In the genomic region with DNA sequence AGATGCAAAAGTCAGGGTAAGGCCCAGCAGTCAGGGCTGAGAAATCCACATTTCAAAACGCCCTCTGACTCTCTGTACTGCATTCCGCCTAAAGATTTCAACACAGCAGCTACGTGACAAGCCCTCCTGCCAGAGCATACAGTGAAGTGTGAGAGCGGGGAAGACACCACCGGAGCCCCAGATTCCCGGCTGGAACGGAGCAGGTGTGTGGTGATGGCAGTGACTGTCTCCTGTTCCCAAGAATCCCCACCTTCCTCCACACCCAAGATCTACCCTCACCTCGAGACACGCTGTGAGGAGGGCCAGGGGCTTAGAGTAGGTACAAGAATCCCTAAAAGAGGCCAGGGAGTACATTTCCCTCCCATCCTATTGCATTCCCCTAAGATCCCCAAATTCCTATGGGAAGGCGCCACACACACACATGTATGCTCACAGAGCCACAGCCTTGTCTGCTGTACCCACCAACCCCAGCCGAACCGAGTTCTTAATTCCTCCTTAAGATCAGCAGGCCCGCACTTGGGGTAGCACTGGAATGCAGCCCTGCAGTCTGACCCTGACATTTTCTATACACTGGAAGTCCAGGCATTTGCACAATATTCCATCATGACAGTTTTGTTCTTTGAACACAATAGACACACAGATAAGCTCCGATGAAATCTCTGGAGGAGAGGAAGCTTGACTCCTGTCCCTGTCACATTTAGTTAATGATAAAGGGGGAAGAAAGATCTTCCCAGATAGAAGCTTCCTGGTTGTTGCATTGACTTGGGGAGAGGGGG, we compare ENCODE assay signal across 13 cellular contexts.
A peak's percentile ranks its signal among the peaks of the same experiment; 100 is the strongest.
DNase-seq lines count a peak whose midpoint lies in the region; ATAC-seq lines count a peak whose summit lies in the region.
"Had no signal": no experiment of that assay in that cellular context is flagged by ENCODE, and none has a peak within 500 bp of the region (broad histone marks: within the 10 kb centered on the region; RNA-seq: fewer than 3 reads in every experiment).

No MANE protein-coding gene starts in this region.

- H3K4me1 Mint-ChIP-seq in activated CD8-positive, alpha-beta T cell treated with anti-CD3 and anti-CD28 coated beads, Interleukin-2, amount 10 ng/mL, durations not matched to agents 7 days and 5 days (ENCODE audit: low read depth) = peaks cover 51% of the 10 kb centered on the region

- 36% methylated on average over 14 of the region's 14 CpGs for WGBS in right cardiac atrium

- peak overlapping the region; percentile 34 for H3K4me3 Mint-ChIP-seq in activated CD8-positive, alpha-beta T cell treated with anti-CD3 and anti-CD28 coated beads, Interleukin-2, amount 10 ng/mL, durations not matched to agents 7 days and 5 days
- H3K4me3 Mint-ChIP-seq: T-helper 1 cell treated with Interleukin-12 subunit alpha and Interleukin-12 subunit beta and Interleukin-4 antibody, amounts not matched to agents 30 μg/mL and 1 μg/mL, for 36 hours had no signal

- H3K9me3 Mint-ChIP-seq in activated CD8-positive, alpha-beta T cell treated with anti-CD3 and anti-CD28 coated beads, Interleukin-2, amount 10 ng/mL, durations not matched to agents 7 days and 5 days (ENCODE audit: insufficient read depth) = peaks cover 7% of the 10 kb centered on the region

- intact Hi-C loops in right cardiac atrium (cut with DNase I) = loop anchor here in 2 of 4 donors (10.0 kb wide), 1 partner anchor 101 kb away; the partner anchor contains the start of gene FOXO1 (in 2 of the 2)

- H3K9ac ChIP-seq in skeletal muscle satellite cell (ENCODE audit: low read depth, low read length) = no peak overlapping the region

- H3K27me3 Mint-ChIP-seq in activated CD8-positive, alpha-beta T cell treated with anti-CD3 and anti-CD28 coated beads, Interleukin-2, amount 10 ng/mL, durations not matched to agents 7 days and 5 days (ENCODE audit: low read depth) = no peaks in the 10 kb centered on the region

- peak overlapping the region; percentile 37 for H3K27ac ChIP-seq in right cardiac atrium (ENCODE audit: low read length)

- peaks cover 25% of the 10 kb centered on the region for H3K36me3 Mint-ChIP-seq in activated CD8-positive, alpha-beta T cell treated with anti-CD3 and anti-CD28 coated beads, Interleukin-2, amount 10 ng/mL, durations not matched to agents 7 days and 5 days (ENCODE audit: low read depth)

- POLR2A ChIA-PET in activated CD8-positive, alpha-beta T cell treated with anti-CD3 and anti-CD28 coated beads, Interleukin-2, amount 10 ng/mL, durations not matched to agents 7 days and 5 days (lab: Charles Lee) = interaction anchor here (0.8 kb wide), 1 partner anchor 102 kb away, joined by 3 read pairs; no protein-coding TSS in a partner anchor

- CTCF ChIA-PET in activated CD8-positive, alpha-beta T cell treated with anti-CD3 and anti-CD28 coated beads, Interleukin-2, amount 10 ng/mL, durations not matched to agents 7 days and 5 days (lab: Charles Lee) = interaction anchor here (1.1 kb wide), 1 partner anchor 620 kb away, joined by 3 read pairs; no protein-coding TSS in a partner anchor

- peaks cover 33% of the 10 kb centered on the region for H3K4me1 ChIP-seq in right cardiac atrium (ENCODE audit: control insufficient read depth, insufficient read depth, low read length)
- H3K4me1 ChIP-seq in skeletal muscle satellite cell (ENCODE audit: control insufficient read depth, insufficient read depth, low read length) = peaks cover 26% of the 10 kb centered on the region

- DNase-seq in SIG-M5 treated with dmso at 0.1 percent for 504 hours (lab: John Stamatoyannopoulos, UW; ENCODE audit: unreplicated experiment) = peak; percentile 40
- DNase-seq in SIG-M5 (lab: John Stamatoyannopoulos, UW) = no peak
- DNase-seq in activated CD8-positive, alpha-beta T cell treated with anti-CD3 and anti-CD28 coated beads, Interleukin-2, amount 10 ng/mL, durations not matched to agents 7 days and 5 days = no peak
- peak in 2 of 3 donors; percentile 63 to 67 for DNase-seq in right cardiac atrium
- DNase-seq in T-helper 1 cell = no peak
- DNase-seq: activated gamma-delta T cell, left colon, NCI-H226, transverse colon had no signal

- peaks cover 9% of the 10 kb centered on the region for H3K36me3 ChIP-seq in skeletal muscle satellite cell (ENCODE audit: insufficient read depth, low read length)
- H3K36me3 ChIP-seq: transverse colon had no signal

- H3K4me3 ChIP-seq in right cardiac atrium (ENCODE audit: low read length) = no peak overlapping the region
- H3K4me3 ChIP-seq in skeletal muscle satellite cell (ENCODE audit: low read length) = no peak overlapping the region
- H3K4me3 ChIP-seq: transverse colon had no signal

- no peaks in the 10 kb centered on the region for H3K27me3 ChIP-seq in right cardiac atrium (ENCODE audit: control insufficient read depth, insufficient read depth)
- no peaks in the 10 kb centered on the region for H3K27me3 ChIP-seq in skeletal muscle satellite cell (ENCODE audit: control insufficient read depth, insufficient read depth, low read length)
- H3K27me3 ChIP-seq: transverse colon had no signal

- H3K27ac Mint-ChIP-seq in activated CD8-positive, alpha-beta T cell treated with anti-CD3 and anti-CD28 coated beads, Interleukin-2, amount 10 ng/mL, durations not matched to agents 7 days and 5 days = peak overlapping the region; percentile 42

- H3K4me2 ChIP-seq in skeletal muscle satellite cell (ENCODE audit: low read length) = peak overlapping the region; percentile 22

- H3K9me3 ChIP-seq in right cardiac atrium (ENCODE audit: control insufficient read depth, low read length) (no peaks in the 10 kb centered on the region), skeletal muscle satellite cell (replicated peaks; ENCODE audit: low read length) (no peaks in the 10 kb centered on the region)
- H3K9me3 ChIP-seq: transverse colon had no signal

- ATAC-seq in activated CD8-positive, alpha-beta T cell treated with anti-CD3 and anti-CD28 coated beads, Interleukin-2, amount 10 ng/mL, durations not matched to agents 7 days and 5 days = no peak
- ATAC-seq in right cardiac atrium (peak; percentile 63 to 70), GM19351 (IDR thresholded peaks at IDR 0.05; ENCODE audit: unreplicated experiment) (no peak), HG03354 (IDR thresholded peaks at IDR 0.05; ENCODE audit: poor library complexity, severe bottlenecking, unreplicated experiment) (no peak)
- ATAC-seq: left colon had no signal

Comparison
In these comparisons a context has a peak if more than half of its experiments do, and no peak if none do; other contexts are left out.
1. DNase-seq: peak in SIG-M5 treated with dmso at 0.1 percent for 504 hours (single experiment) and right cardiac atrium (2 of 3); none in SIG-M5 (single experiment), activated CD8-positive, alpha-beta T cell treated with anti-CD3 and anti-CD28 coated beads, Interleukin-2, amount 10 ng/mL, durations not matched to agents 7 days and 5 days (single experiment) and T-helper 1 cell (0 of 5).
2. ATAC-seq: peak in right cardiac atrium (2 of 2); none in activated CD8-positive, alpha-beta T cell treated with anti-CD3 and anti-CD28 coated beads, Interleukin-2, amount 10 ng/mL, durations not matched to agents 7 days and 5 days (single experiment), GM19351 (single experiment) and HG03354 (single experiment).